ENCODE assay signal across 14 cellular contexts in the genomic region with DNA sequence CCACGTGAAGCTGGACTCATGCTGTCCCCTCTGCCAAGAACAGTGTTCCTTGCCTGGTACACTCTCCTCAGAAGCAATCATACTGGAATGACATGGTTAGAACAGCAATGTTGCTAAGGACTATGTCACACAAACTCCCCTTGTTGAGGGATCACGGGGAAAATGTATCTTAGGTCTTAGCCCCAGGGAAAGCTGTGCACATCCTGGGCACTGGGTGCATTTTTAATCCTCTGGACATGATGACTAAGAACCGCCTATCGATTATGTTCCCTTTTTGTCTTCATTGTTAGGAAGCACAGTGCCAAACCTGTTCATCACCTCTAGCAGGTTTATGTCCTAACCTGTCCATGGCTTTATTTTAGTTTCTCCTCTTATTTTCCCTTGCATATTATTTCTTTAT.
A peak's percentile ranks its signal among the peaks of the same experiment; 100 is the strongest.
DNase-seq lines count a peak whose midpoint lies in the region; ATAC-seq and TF ChIP-seq lines count a peak whose summit lies in the region.
"Had no signal": no experiment of that assay in that cellular context is flagged by ENCODE, and none has a peak within 500 bp of the region (broad histone marks: within the 10 kb centered on the region; RNA-seq: fewer than 3 reads in every experiment).

No MANE protein-coding gene starts in this region.

- peaks cover 94% of the 10 kb centered on the region for H3K4me1 Mint-ChIP-seq in activated naive CD4-positive, alpha-beta T cell treated with anti-CD3 and anti-CD28 coated beads, Interleukin-2, amount 10 ng/mL, durations not matched to agents 7 days and 5 days
- H3K4me1 Mint-ChIP-seq in activated CD4-positive, alpha-beta memory T cell treated with anti-CD3 and anti-CD28 coated beads, Interleukin-2, amount 10 ng/mL, durations not matched to agents 7 days and 5 days, result peaks cover 94% of the 10 kb centered on the region
- H3K4me1 Mint-ChIP-seq in immature natural killer cell, result peaks cover 95 to 99% of the 10 kb centered on the region in 2 donors

- H3K27ac ChIP-seq in upper lobe of left lung, result peak overlapping the region; percentile 42 to 74 (median 59)
- peak overlapping the region in 2 of 4 donors; percentile 32 to 36 for H3K27ac ChIP-seq in tibial nerve
- H3K27ac ChIP-seq: colonic mucosa, parathyroid adenoma had no signal

- H3K4me1 ChIP-seq in upper lobe of left lung, result peaks cover 24 to 52% (median 34%) of the 10 kb centered on the region in 4 donors
- peaks cover 0 to 27% (median 13%) of the 10 kb centered on the region in 4 donors for H3K4me1 ChIP-seq in tibial nerve
- H3K4me1 ChIP-seq: colonic mucosa, parathyroid adenoma had no signal

- WGBS in upper lobe of left lung, 2 donors, result 59 to 67% methylated on average over 3 to 4 of the region's 4 CpGs
- 67 to 85% methylated on average over 4 of the region's 4 CpGs for WGBS in tibial nerve, 2 donors

- CTCF ChIA-PET in activated naive CD4-positive, alpha-beta T cell treated with anti-CD3 and anti-CD28 coated beads, Interleukin-2, amount 10 ng/mL, durations not matched to agents 7 days and 5 days (lab: Charles Lee), result interaction anchor here (1.7 to 2.5 kb wide), 2 partner anchors 8 to 229 kb away, joined by 5 to 8 read pairs; no protein-coding TSS in a partner anchor
- CTCF ChIA-PET in activated CD4-positive, alpha-beta memory T cell treated with anti-CD3 and anti-CD28 coated beads, Interleukin-2, amount 10 ng/mL, durations not matched to agents 7 days and 5 days (lab: Charles Lee), result interaction anchor here (0.6 to 4.4 kb wide), 12 partner anchors 8 to 230 kb away, joined by 3 to 24 read pairs (median 4); no protein-coding TSS in a partner anchor

- peaks cover 25% of the 10 kb centered on the region for H3K36me3 Mint-ChIP-seq in activated naive CD4-positive, alpha-beta T cell treated with anti-CD3 and anti-CD28 coated beads, Interleukin-2, amount 10 ng/mL, durations not matched to agents 7 days and 5 days
- H3K36me3 Mint-ChIP-seq in activated CD4-positive, alpha-beta memory T cell treated with anti-CD3 and anti-CD28 coated beads, Interleukin-2, amount 10 ng/mL, durations not matched to agents 7 days and 5 days (ENCODE audit: low read depth), result peaks cover 22% of the 10 kb centered on the region
- H3K36me3 Mint-ChIP-seq in immature natural killer cell, result peaks cover 0 to 8% (median 8%) of the 10 kb centered on the region in 3 donors

- H3K27ac Mint-ChIP-seq in activated naive CD4-positive, alpha-beta T cell treated with anti-CD3 and anti-CD28 coated beads, Interleukin-2, amount 10 ng/mL, durations not matched to agents 7 days and 5 days, result peak overlapping the region; percentile 98
- peak overlapping the region; percentile 89 for H3K27ac Mint-ChIP-seq in activated CD4-positive, alpha-beta memory T cell treated with anti-CD3 and anti-CD28 coated beads, Interleukin-2, amount 10 ng/mL, durations not matched to agents 7 days and 5 days
- peak overlapping the region; percentile 87 to 100 (median 95) for H3K27ac Mint-ChIP-seq in immature natural killer cell

- no peaks in the 10 kb centered on the region for H3K27me3 ChIP-seq in upper lobe of left lung
- H3K27me3 ChIP-seq in tibial nerve, result no peaks in the 10 kb centered on the region
- H3K27me3 ChIP-seq: colonic mucosa, thyroid gland had no signal

- POLR2A ChIA-PET in activated CD4-positive, alpha-beta memory T cell treated with anti-CD3 and anti-CD28 coated beads, Interleukin-2, amount 10 ng/mL, durations not matched to agents 7 days and 5 days (lab: Charles Lee), result interaction anchor here (0.7 to 6.6 kb wide), 12 partner anchors 8 to 141 kb away, joined by 3 to 53 read pairs (median 4); no protein-coding TSS in a partner anchor

- no peaks in the 10 kb centered on the region for H3K9me3 Mint-ChIP-seq in activated naive CD4-positive, alpha-beta T cell treated with anti-CD3 and anti-CD28 coated beads, Interleukin-2, amount 10 ng/mL, durations not matched to agents 7 days and 5 days
- no peaks in the 10 kb centered on the region for H3K9me3 Mint-ChIP-seq in activated CD4-positive, alpha-beta memory T cell treated with anti-CD3 and anti-CD28 coated beads, Interleukin-2, amount 10 ng/mL, durations not matched to agents 7 days and 5 days
- no peaks in the 10 kb centered on the region for H3K9me3 Mint-ChIP-seq in immature natural killer cell

- H3K36me3 ChIP-seq in upper lobe of left lung, result no peaks in the 10 kb centered on the region
- no peaks in the 10 kb centered on the region for H3K36me3 ChIP-seq in tibial nerve
- H3K36me3 ChIP-seq: colonic mucosa, thyroid gland had no signal

- ATAC-seq in upper lobe of left lung (ENCODE audit: low FRiP score in 2 of 2), result no peak
- no peak for ATAC-seq in HG03280 (IDR thresholded peaks at IDR 0.05; ENCODE audit: unreplicated experiment)

- no peaks in the 10 kb centered on the region for H3K27me3 Mint-ChIP-seq in activated naive CD4-positive, alpha-beta T cell treated with anti-CD3 and anti-CD28 coated beads, Interleukin-2, amount 10 ng/mL, durations not matched to agents 7 days and 5 days
- H3K27me3 Mint-ChIP-seq in activated CD4-positive, alpha-beta memory T cell treated with anti-CD3 and anti-CD28 coated beads, Interleukin-2, amount 10 ng/mL, durations not matched to agents 7 days and 5 days, result no peaks in the 10 kb centered on the region
- peaks cover 0 to 7% (median 0%) of the 10 kb centered on the region in 3 donors for H3K27me3 Mint-ChIP-seq in immature natural killer cell (ENCODE audit: low read depth in 3 of 3)

- TF ChIP-seq POLR2A in upper lobe of left lung (IDR thresholded peaks at IDR 0.05) (no peak), tibial nerve (IDR thresholded peaks at IDR 0.05) (no peak)

- TF ChIP-seq CTCF in upper lobe of left lung (IDR thresholded peaks at IDR 0.05) (no peak), tibial nerve (IDR thresholded peaks at IDR 0.05) (no peak)

- H3K9me3 ChIP-seq in upper lobe of left lung (no peaks in the 10 kb centered on the region), tibial nerve (no peaks in the 10 kb centered on the region)
- H3K9me3 ChIP-seq: colonic mucosa, thyroid gland had no signal

- TF ChIP-seq EP300 in upper lobe of left lung (IDR thresholded peaks at IDR 0.05) (no peak), tibial nerve (IDR thresholded peaks at IDR 0.05) (no peak)

- H3K4me3 ChIP-seq in upper lobe of left lung, result no peak overlapping the region
- no peak overlapping the region for H3K4me3 ChIP-seq in tibial nerve
- H3K4me3 ChIP-seq: colonic mucosa, thyroid gland had no signal

- DNase-seq in activated naive CD4-positive, alpha-beta T cell treated with anti-CD3 and anti-CD28 coated beads, Interleukin-2, amount 10 ng/mL, durations not matched to agents 7 days and 5 days, result no peak
- no peak for DNase-seq in activated naive CD4-positive, alpha-beta T cell treated with Interleukin-2 at 50 U/mL for 16 hours
- no peak for DNase-seq in activated CD4-positive, alpha-beta memory T cell treated with anti-CD3 and anti-CD28 coated beads, Interleukin-2, amount 10 ng/mL, durations not matched to agents 7 days and 5 days
- DNase-seq in immature natural killer cell, result no peak
- no peak for DNase-seq in upper lobe of left lung
- no peak for DNase-seq in GM03348 (ENCODE audit: low spot score)
- no peak for DNase-seq in tibial nerve (ENCODE audit: low spot score in 2 of 2)
- DNase-seq: colonic mucosa, EL, left ventricle myocardium superior, NCI-H2081, thyroid gland had no signal

- peak overlapping the region; percentile 31 for H3K4me3 Mint-ChIP-seq in activated naive CD4-positive, alpha-beta T cell treated with anti-CD3 and anti-CD28 coated beads, Interleukin-2, amount 10 ng/mL, durations not matched to agents 7 days and 5 days
- peak overlapping the region; percentile 33 for H3K4me3 Mint-ChIP-seq in activated CD4-positive, alpha-beta memory T cell treated with anti-CD3 and anti-CD28 coated beads, Interleukin-2, amount 10 ng/mL, durations not matched to agents 7 days and 5 days
- peak overlapping the region; percentile 64 to 85 (median 82) for H3K4me3 Mint-ChIP-seq in immature natural killer cell

Comparison
In these comparisons a context has a peak if more than half of its experiments do, and no peak if none do; other contexts are left out.
1. H3K4me3 Mint-ChIP-seq: peak in every context shown above with its lines; median percentile 82 in immature natural killer cell; 33 in activated CD4-positive, alpha-beta memory T cell treated with anti-CD3 and anti-CD28 coated beads, Interleukin-2, amount 10 ng/mL, durations not matched to agents 7 days and 5 days; 31 in activated naive CD4-positive, alpha-beta T cell treated with anti-CD3 and anti-CD28 coated beads, Interleukin-2, amount 10 ng/mL, durations not matched to agents 7 days and 5 days.